In the genomic region with DNA sequence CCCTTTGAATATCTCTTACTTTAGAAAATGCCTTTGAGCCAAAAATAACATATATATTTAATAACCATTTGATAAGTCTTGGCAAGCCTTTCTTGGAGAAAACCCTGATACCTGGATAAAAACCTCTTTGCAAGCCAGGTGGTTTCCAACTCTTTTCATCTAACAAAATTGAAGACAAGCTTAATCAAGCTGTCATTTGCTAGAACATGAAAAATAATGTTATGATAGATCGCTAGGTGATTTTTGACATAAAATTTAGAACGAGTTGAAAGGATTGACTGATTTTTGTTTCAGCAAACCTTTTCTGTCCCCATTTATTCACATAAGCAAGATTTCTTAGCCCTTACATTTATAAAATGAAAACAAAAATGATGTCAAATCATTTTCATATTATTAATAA, we compare ENCODE assay signal across 33 cellular contexts.
"Had no signal": no experiment of that assay in that cellular context is flagged by ENCODE, and none has a peak within 500 bp of the region (broad histone marks: within the 10 kb centered on the region; RNA-seq: fewer than 3 reads in every experiment).

No MANE protein-coding gene starts in this region.

- H3K4me3 ChIP-seq: adrenal gland, ascending aorta, body of pancreas, breast epithelium, cardiac muscle cell had no signal

- H3K27ac ChIP-seq: adrenal gland, ascending aorta, body of pancreas, brain microvascular endothelial cell, breast epithelium, cardiac muscle cell had no signal

- ATAC-seq: activated naive CD4-positive, alpha-beta T cell treated with anti-CD3 and anti-CD28 coated beads, Interleukin-2, amount 50 U/mL, for 72 hours; activated naive CD8-positive, alpha-beta T cell treated with anti-CD3 and anti-CD28 coated beads, Interleukin-2, amount 50 U/mL, for 24 hours; activated T-cell treated with anti-CD3 and anti-CD28 coated beads, Interleukin-2, amount 50 U/mL, for 4 hours; activated T-cell treated with anti-CD3 and anti-CD28 coated beads, Interleukin-2, amount 50 U/mL, for 72 hours; activated T-helper 17 cell treated with anti-CD3 and anti-CD28 coated beads, Interleukin-2, amount 50 U/mL, for 72 hours; body of pancreas had no signal

- H3K27me3 ChIP-seq: adrenal gland, ascending aorta, body of pancreas, brain microvascular endothelial cell, breast epithelium, cardiac muscle cell had no signal

- H3K36me3 ChIP-seq: adrenal gland, ascending aorta, brain microvascular endothelial cell, breast epithelium, cardiac muscle cell had no signal

- FAIRE-seq: astrocyte, bronchial epithelial cell had no signal

- H3K9me3 ChIP-seq: adrenal gland, ascending aorta, body of pancreas, breast epithelium had no signal

- DNase-seq: activated effector memory CD4-positive, alpha-beta T cell treated with anti-CD3 and anti-CD28 coated beads, Interleukin-2, amount 50 U/mL, for 16 hours; activated effector memory CD4-positive, alpha-beta T cell treated with Interleukin-2 at 50 U/mL for 16 hours; activated gamma-delta T cell; activated gamma-delta T cell treated with Interleukin-2 at 50 U/mL for 16 hours; activated naive CD4-positive, alpha-beta T cell; activated naive CD4-positive, alpha-beta T cell treated with anti-CD3 and anti-CD28 coated beads for 36 hours; activated naive CD4-positive, alpha-beta T cell treated with anti-CD3 and anti-CD28 coated beads, Interleukin-2, amount 10 ng/mL, durations not matched to agents 7 days and 5 days; activated naive CD4-positive, alpha-beta T cell treated with anti-CD3 and anti-CD28 coated beads, Interleukin-2, amount 50 U/mL, for 16 hours; activated naive CD4-positive, alpha-beta T cell treated with Interleukin-2 at 50 U/mL for 16 hours; activated naive CD8-positive, alpha-beta T cell treated with anti-CD3 and anti-CD28 coated beads for 36 hours; activated naive CD8-positive, alpha-beta T cell treated with anti-CD3 and anti-CD28 coated beads, Interleukin-2, amount 10 ng/mL, durations not matched to agents 7 days and 5 days; activated naive CD8-positive, alpha-beta T cell treated with anti-CD3 and anti-CD28 coated beads, Interleukin-2, amount 50 U/mL, for 24 hours; activated T-cell treated with anti-CD3 and anti-CD28 coated beads, Interleukin-2, amount 50 U/mL, for 1 hour; activated T-cell treated with anti-CD3 and anti-CD28 coated beads, Interleukin-2, amount 50 U/mL, for 24 hours; activated T-cell treated with anti-CD3 and anti-CD28 coated beads, Interleukin-2, amount 50 U/mL, for 4 hours; activated T-cell treated with anti-CD3 and anti-CD28 coated beads, Interleukin-2, amount 50 U/mL, for 48 hours; activated T-cell treated with anti-CD3 and anti-CD28 coated beads, Interleukin-2, amount 50 U/mL, for 72 hours; adrenal gland; amniotic stem cell; amygdala; anterior cingulate cortex; aorta; body of pancreas; brain microvascular endothelial cell; central memory CD4-positive, alpha-beta T cell; cerebellar nuclear complex had no signal
